20 cellular contexts compared by ENCODE assay signal in the genomic region with DNA sequence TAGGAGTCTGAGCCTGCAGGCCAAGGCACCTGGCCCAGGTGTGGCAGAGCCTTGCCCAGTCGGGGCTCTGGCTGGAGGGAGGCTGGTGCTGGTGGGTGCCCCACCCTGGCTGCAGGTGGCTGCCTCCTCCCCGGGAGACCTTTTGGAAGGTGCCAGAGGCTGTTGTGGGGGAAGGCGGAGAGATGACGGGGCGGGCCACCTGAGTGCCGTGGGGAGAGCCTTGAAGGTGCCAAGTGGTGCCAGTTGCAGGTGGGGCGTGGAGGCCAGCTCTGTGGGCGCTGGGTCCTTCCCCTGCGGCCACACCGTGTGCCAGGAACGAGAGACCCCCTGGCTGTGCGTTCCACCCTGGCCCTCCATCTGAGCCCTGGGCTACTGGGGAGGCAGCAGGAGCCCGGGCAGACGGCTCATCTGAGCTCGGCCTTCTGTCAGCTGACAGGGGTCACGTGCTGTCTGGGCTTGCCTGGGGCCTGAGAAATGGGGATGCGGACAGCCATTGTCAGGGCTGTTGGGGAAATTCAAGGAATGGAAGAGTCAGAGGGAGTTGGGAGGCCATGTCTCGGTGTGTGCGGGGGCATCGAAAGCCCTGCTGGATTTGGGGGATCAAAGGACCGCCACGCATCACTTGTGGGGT. TPM values are rescaled to one million over a fixed set of nuclear protein-coding genes. Genes with fewer than 3 reads are reported as not detected.
DNase-seq lines count a peak whose midpoint lies in the region; ATAC-seq and TF ChIP-seq lines count a peak whose summit lies in the region.
"Had no signal": no experiment of that assay in that cellular context is flagged by ENCODE, and none has a peak within 500 bp of the region (broad histone marks: within the 10 kb centered on the region; RNA-seq: fewer than 3 reads in every experiment).

No MANE protein-coding gene starts in this region.

- peak overlapping the region; percentile 88 for H2BK15ac ChIP-seq in neuronal stem cell (ENCODE audit: low read length)

- peak overlapping the region; percentile 76 for H4K91ac ChIP-seq in neuronal stem cell (ENCODE audit: low read depth, low read length, poor library complexity)

- TF ChIP-seq CTCF in endodermal cell (conservative IDR thresholded peaks at IDR 0.05) (no peak), vagina (IDR thresholded peaks at IDR 0.05) (no peak), uterus (IDR thresholded peaks at IDR 0.05) (no peak)

- H3K14ac ChIP-seq in neuronal stem cell (ENCODE audit: low read length), result peak overlapping the region; percentile 79

- ATAC-seq in right cardiac atrium (no peak), left ventricle myocardium superior (no peak), HG02884 (IDR thresholded peaks at IDR 0.05; ENCODE audit: unreplicated experiment) (no peak)

- no peaks in the 10 kb centered on the region for H3K27me3 ChIP-seq in right cardiac atrium (ENCODE audit: control insufficient read depth, insufficient read depth)
- H3K27me3 ChIP-seq in endodermal cell (ENCODE audit: control insufficient read depth, insufficient read depth, low read length, poor library complexity, severe bottlenecking), result no peaks in the 10 kb centered on the region
- H3K27me3 ChIP-seq in neuronal stem cell (ENCODE audit: control insufficient read depth in 3 of 3, insufficient read depth in 3 of 3, low read depth in 1 of 3, low read length in 3 of 3), result peaks cover 0 to 27% (median 0%) of the 10 kb centered on the region in 3 experiments
- no peaks in the 10 kb centered on the region for H3K27me3 ChIP-seq in vagina
- no peaks in the 10 kb centered on the region for H3K27me3 ChIP-seq in uterus
- H3K27me3 ChIP-seq: SJSA1 had no signal

- no peaks in the 10 kb centered on the region for H3K4me1 ChIP-seq in right cardiac atrium (ENCODE audit: control insufficient read depth, insufficient read depth, low read length)
- no peaks in the 10 kb centered on the region for H3K4me1 ChIP-seq in endodermal cell (ENCODE audit: control insufficient read depth, insufficient read depth, low read length)
- H3K4me1 ChIP-seq in neuronal stem cell (ENCODE audit: control insufficient read depth in 2 of 2, insufficient read depth in 1 of 2, low read depth in 1 of 2, low read length in 2 of 2), result peaks cover 6 to 17% of the 10 kb centered on the region in 2 donors
- peaks cover 24% of the 10 kb centered on the region for H3K4me1 ChIP-seq in vagina
- H3K4me1 ChIP-seq in uterus, result no peaks in the 10 kb centered on the region
- H3K4me1 ChIP-seq: SJSA1 had no signal

- peak overlapping the region; percentile 93 for H2AK5ac ChIP-seq in neuronal stem cell (ENCODE audit: low read depth, low read length)

- no peak overlapping the region for H3K4me3 Mint-ChIP-seq in endodermal cell
- H3K4me3 Mint-ChIP-seq: CD4-positive, alpha-beta memory T cell had no signal

- peak overlapping the region; percentile 26 for H3K27ac Mint-ChIP-seq in endodermal cell
- H3K27ac Mint-ChIP-seq: CD4-positive, alpha-beta memory T cell had no signal

- no peaks in the 10 kb centered on the region for H3K9me3 ChIP-seq in right cardiac atrium (ENCODE audit: control insufficient read depth, low read length)
- H3K9me3 ChIP-seq in endodermal cell (ENCODE audit: control insufficient read depth, low read length), result no peaks in the 10 kb centered on the region
- peaks cover 0 to 1% of the 10 kb centered on the region in 2 donors for H3K9me3 ChIP-seq in neuronal stem cell (replicated peaks in 1 of 2; ENCODE audit: control insufficient read depth in 2 of 2, insufficient read depth in 1 of 2, low read depth in 1 of 2, low read length in 2 of 2)
- no peaks in the 10 kb centered on the region for H3K9me3 ChIP-seq in vagina
- no peaks in the 10 kb centered on the region for H3K9me3 ChIP-seq in uterus
- H3K9me3 ChIP-seq: SJSA1 had no signal

- peak overlapping the region; percentile 39 for H3K23ac ChIP-seq in neuronal stem cell (ENCODE audit: low read depth, low read length, poor library complexity)

- H3K4ac ChIP-seq in neuronal stem cell (ENCODE audit: low read length), result peak overlapping the region; percentile 71

- H2BK12ac ChIP-seq in neuronal stem cell (ENCODE audit: low read length), result peak overlapping the region; percentile 88

- H3K36me3 ChIP-seq in endodermal cell (ENCODE audit: control insufficient read depth, insufficient read depth, low read length) (no peaks in the 10 kb centered on the region), neuronal stem cell (replicated peaks in 1 of 2; ENCODE audit: control insufficient read depth in 2 of 2, insufficient read depth in 2 of 2, low read length in 2 of 2) (no peaks in the 10 kb centered on the region), vagina (no peaks in the 10 kb centered on the region), uterus (no peaks in the 10 kb centered on the region)
- H3K36me3 ChIP-seq: SJSA1 had no signal

- no peak overlapping the region for H2BK120ac ChIP-seq in neuronal stem cell (ENCODE audit: low read depth, low read length)

- H3K9me3 Mint-ChIP-seq in endodermal cell, result no peaks in the 10 kb centered on the region

- no peak overlapping the region for H2BK5ac ChIP-seq in neuronal stem cell (ENCODE audit: low read length)

- no peaks in the 10 kb centered on the region for H3K36me3 Mint-ChIP-seq in endodermal cell (ENCODE audit: low read depth)
- H3K36me3 Mint-ChIP-seq: CD4-positive, alpha-beta memory T cell had no signal

- peak in 2 of 3 donors; percentile 38 to 45 for DNase-seq in right cardiac atrium
- no peak for DNase-seq in left ventricle myocardium superior
- DNase-seq in endodermal cell, result no peak
- DNase-seq in neuronal stem cell (ENCODE audit: low spot score), result no peak
- DNase-seq in vagina (ENCODE audit: extremely low spot score in 2 of 2), result no peak
- no peak for DNase-seq in A172 (ENCODE audit: low spot score)
- no peak for DNase-seq in uterus
- DNase-seq: AML-193; CD4-positive, alpha-beta memory T cell; DND-41; GDM1; IMR-90; NCI-H1436 treated with DMSO at 0.1 percent for 48 hours; NCI-H226; NCI-H526 treated with DMSO at 0.1 percent for 48 hours had no signal

- no peaks in the 10 kb centered on the region for H3K79me1 ChIP-seq in neuronal stem cell (ENCODE audit: low read depth, low read length)

- H3K4me2 ChIP-seq in neuronal stem cell (ENCODE audit: insufficient read depth, low read length, poor library complexity, severe bottlenecking), result no peak overlapping the region

- H2AFZ ChIP-seq in neuronal stem cell (ENCODE audit: low read length), result no peak overlapping the region

- H3K9ac ChIP-seq in endodermal cell (ENCODE audit: extremely low read depth, low read length, poor library complexity, severe bottlenecking) (no peak overlapping the region), neuronal stem cell (ENCODE audit: low read depth, low read length, poor library complexity) (peak overlapping the region; percentile 15)

- intact Hi-C loops in right cardiac atrium (cut with DNase I) (no loop called here), left ventricle myocardium superior (cut with micrococcal nuclease) (no loop called here), vagina (cut with DNase I) (no loop called here), uterus (cut with DNase I; ENCODE audit: low total_unique reads) (no loop called here)

- no peak overlapping the region for H4K8ac ChIP-seq in neuronal stem cell (ENCODE audit: low read depth, low read length)

- H3K4me3 ChIP-seq in right cardiac atrium (ENCODE audit: low read length) (no peak overlapping the region), endodermal cell (ENCODE audit: low read length) (no peak overlapping the region), neuronal stem cell (ENCODE audit: low read length in 2 of 2) (no peak overlapping the region), vagina (no peak overlapping the region), uterus (no peak overlapping the region)
- H3K4me3 ChIP-seq: SJSA1 had no signal

- WGBS in right cardiac atrium, result 89% methylated on average over 22 of the region's 22 CpGs
- WGBS in endodermal cell (ENCODE audit: insufficient coverage in 1 of 2, insufficient read length in 1 of 2), 2 experiments, result 90 to 92% methylated on average over 15 to 22 of the region's 22 CpGs
- no CpG with 5 or more reads among the region's 22 CpGs for WGBS in neuronal stem cell (ENCODE audit: extremely low coverage in 2 of 2, insufficient read length in 2 of 2, insufficient replicate concordance in 1 of 2), 2 donors

- no peak for TF ChIP-seq POLR2A in vagina (IDR thresholded peaks at IDR 0.05)
- no peak for TF ChIP-seq POLR2A in uterus (IDR thresholded peaks at IDR 0.05)

- peak overlapping the region; percentile 83 for H3K18ac ChIP-seq in neuronal stem cell (ENCODE audit: low read length)

- H3K27ac ChIP-seq in right cardiac atrium (ENCODE audit: low read length) (no peak overlapping the region), endodermal cell (ENCODE audit: low read depth, low read length) (no peak overlapping the region), neuronal stem cell (replicated peaks; ENCODE audit: low read length) (no peak overlapping the region), vagina (peak overlapping the region; percentile 78), uterus (peak overlapping the region in 1 of 2 donors; percentile 25)
- H3K27ac ChIP-seq: RWPE1, SJSA1 had no signal

- H3K27me3 Mint-ChIP-seq in endodermal cell (ENCODE audit: insufficient read depth), result no peaks in the 10 kb centered on the region
- H3K27me3 Mint-ChIP-seq: CD4-positive, alpha-beta memory T cell had no signal

- peaks cover 4% of the 10 kb centered on the region for H3K4me1 Mint-ChIP-seq in endodermal cell

RNA-seq across cellular contexts. Expression of a gene that starts 20.9 kb away (rescaled TPM):
- total RNA-seq in right cardiac atrium, result 1 to 10 TPM; 2.1 to 5.2 (median 3.3) TPM
- 8.7 TPM for polyA plus RNA-seq in right cardiac atrium
- total RNA-seq in left ventricle myocardium superior, result 2.4 TPM
- 1 to 10 TPM; 1.8 to 2.1 TPM for total RNA-seq in endodermal cell
- 1.2 TPM for polyA plus RNA-seq in endodermal cell (2013, experiment 1 of 2)
- 1.0 TPM for polyA plus RNA-seq in endodermal cell (2013, experiment 2 of 2)
- 0.78 TPM for polyA plus RNA-seq in neuronal stem cell (2013, experiment 1 of 2)
- polyA plus RNA-seq in neuronal stem cell (2013, experiment 2 of 2), result 0.96 TPM
- 38.3 TPM for total RNA-seq in vagina
- 3.9 and 4.3 TPM in 2 replicates for total RNA-seq in A172 (2014; rRNA removed; shearing (Covaris generic))
- 1 to 10 TPM; 1.3 to 9.1 (median 5.0) TPM for total RNA-seq in uterus

RNA-seq across cellular contexts. Expression of a gene that starts 55.8 kb away (rescaled TPM):
- total RNA-seq in right cardiac atrium, result not detected
- 0.70 TPM for polyA plus RNA-seq in right cardiac atrium
- not detected for total RNA-seq in left ventricle myocardium superior
- total RNA-seq in endodermal cell, result under 1 TPM in 1 of 2 donors, not detected in 1; 0.35 TPM
- 1.6 TPM for polyA plus RNA-seq in endodermal cell (2013, experiment 1 of 2)
- 0.95 TPM for polyA plus RNA-seq in endodermal cell (2013, experiment 2 of 2)
- polyA plus RNA-seq in neuronal stem cell (2013, experiment 1 of 2), result 1.1 TPM
- polyA plus RNA-seq in neuronal stem cell (2013, experiment 2 of 2), result 0.97 TPM
- 5.4 TPM for total RNA-seq in vagina
- not detected in 2 replicates for total RNA-seq in A172 (2014; rRNA removed; shearing (Covaris generic))
- not detected for total RNA-seq in uterus
- total RNA-seq: CD4-positive, alpha-beta memory T cell; H4; IMR-90; OCI-LY7; SJSA1 had no signal
- polyA plus RNA-seq: CD4-positive, alpha-beta memory T cell; IMR-90 had no signal

Comparison
In these comparisons a context has a peak if more than half of its experiments do, and no peak if none do; other contexts are left out.
1. DNase-seq: peak in right cardiac atrium (2 of 3); none in left ventricle myocardium superior (single experiment), endodermal cell (single experiment), neuronal stem cell (single experiment), vagina (0 of 2), A172 (single experiment) and uterus (0 of 2).